In genomic region chr4:82900016-82900334, GRCh38 we compare ENCODE assay signal across 1 cellular context.
A peak's percentile ranks its signal among the peaks of the same experiment; 100 is the strongest.
TF ChIP-seq lines count a peak whose summit lies in the region.

No MANE protein-coding gene starts in this region.

TF ChIP-seq in HepG2, 621 proteins besides CTCF, POLR2A, EP300 and RAD21:
- TF ChIP-seq SNAPC4 (CRISPR knock-in tag; IDR thresholded peaks at IDR 0.05): 0 out of 2 replicates have a peak, but pooled peaks have one; percentile 36
- TF ChIP-seq ZBTB8A (CRISPR knock-in tag; IDR thresholded peaks at IDR 0.05; ENCODE audit: borderline replicate concordance, low read depth): no peak
- TF ChIP-seq ZNF670 (CRISPR knock-in tag; IDR thresholded peaks at IDR 0.05; ENCODE audit: borderline replicate concordance): 0 out of 2 replicates have a peak, but pooled peaks have one; percentile 37
- no peak for TF ChIP-seq NR2C2 (CRISPR knock-in tag; IDR thresholded peaks at IDR 0.05; ENCODE audit: borderline replicate concordance)
- no peak for TF ChIP-seq ZNF773 (CRISPR knock-in tag; IDR thresholded peaks at IDR 0.05; ENCODE audit: borderline replicate concordance)
- TF ChIP-seq ISX (CRISPR knock-in tag; conservative IDR thresholded peaks at IDR 0.05): no peak
- no peak for TF ChIP-seq ZSCAN22 (CRISPR knock-in tag; IDR thresholded peaks at IDR 0.05)
- TF ChIP-seq SOX5 (CRISPR knock-in tag; IDR thresholded peaks at IDR 0.05; ENCODE audit: borderline replicate concordance): 0 out of 2 replicates have a peak, but pooled peaks have one; percentile 6
- TF ChIP-seq CAMTA2 (CRISPR knock-in tag; IDR thresholded peaks at IDR 0.05; ENCODE audit: borderline replicate concordance): peak; percentile 12; the same call in 1 of the 2 replicates
- TF ChIP-seq PCBP2 (optimal IDR thresholded peaks at IDR 0.05; ENCODE audit: low read depth, low read length, poor library complexity, severe bottlenecking): no peak
- TF ChIP-seq ZNF383 (CRISPR knock-in tag; IDR thresholded peaks at IDR 0.05; ENCODE audit: borderline replicate concordance): no peak
- TF ChIP-seq PBX3 (CRISPR knock-in tag; IDR thresholded peaks at IDR 0.05; ENCODE audit: borderline replicate concordance): no peak
- TF ChIP-seq GTF3A (CRISPR knock-in tag; conservative IDR thresholded peaks at IDR 0.05): no peak
- 0 out of 2 replicates have a peak, but pooled peaks have one; percentile 77 for TF ChIP-seq ZFP82 (CRISPR knock-in tag; IDR thresholded peaks at IDR 0.05; ENCODE audit: borderline replicate concordance)
- TF ChIP-seq RARA (CRISPR knock-in tag; IDR thresholded peaks at IDR 0.05): peak; percentile 4; the same call in 1 of the 2 replicates
- TF ChIP-seq ZNF883 (CRISPR knock-in tag; IDR thresholded peaks at IDR 0.05; ENCODE audit: not compliant biosample characterization): no peak
